Comparison of ENCODE assay signal across 8 cellular contexts in genomic region chr19:33778089-33778791, GRCh38. TPM values are rescaled to one million over a fixed set of nuclear protein-coding genes. Genes with fewer than 3 reads are reported as not detected.
DNase-seq lines count a peak whose midpoint lies in the region; ATAC-seq and TF ChIP-seq lines count a peak whose summit lies in the region.

No MANE protein-coding gene starts in this region.

- no peaks in the 10 kb centered on the region for H3F3A ChIP-seq in PC-9 (ENCODE audit: insufficient read depth, low read depth)

- H3K4me3 Mint-ChIP-seq in CD8-positive, alpha-beta T cell, result peak overlapping the region; percentile 2
- peak overlapping the region; percentile 16 for H3K4me3 Mint-ChIP-seq in activated T-cell treated with anti-CD3 and anti-CD28 coated beads, Interleukin-2, amount 50 U/mL, for 4 hours
- peak overlapping the region; percentile 73 for H3K4me3 Mint-ChIP-seq in nephron progenitor cell

- H3K4me3 ChIP-seq in CD8-positive, alpha-beta T cell (ENCODE audit: low read depth, low read length), result no peak overlapping the region
- peak overlapping the region; percentile 34 for H3K4me3 ChIP-seq in HUES6 (ENCODE audit: low read depth, low read length)
- H3K4me3 ChIP-seq in PC-9, result no peak overlapping the region
- H3K4me3 ChIP-seq in fibroblast of lung (replicated peaks in 1 of 4; ENCODE audit: control extremely low read depth in 1 of 4, insufficient read depth in 1 of 4, low read depth in 3 of 4, low read length in 4 of 4), result no peak overlapping the region
- H3K4me3 ChIP-seq in stomach, result peak overlapping the region in 2 of 4 donors; percentile 28 to 34

- H3K27ac Mint-ChIP-seq in CD8-positive, alpha-beta T cell, result no peak overlapping the region
- no peak overlapping the region for H3K27ac Mint-ChIP-seq in nephron progenitor cell

- H3K9me3 ChIP-seq in CD8-positive, alpha-beta T cell (ENCODE audit: low read length), result no peaks in the 10 kb centered on the region
- H3K9me3 ChIP-seq in HUES6 (ENCODE audit: control insufficient read depth, insufficient read depth, low read depth, low read length), result no peaks in the 10 kb centered on the region
- H3K9me3 ChIP-seq in PC-9 (ENCODE audit: insufficient read depth, low read depth), result no peaks in the 10 kb centered on the region
- no peaks in the 10 kb centered on the region for H3K9me3 ChIP-seq in fibroblast of lung (ENCODE audit: control insufficient read depth, insufficient read depth, low read depth, low read length)
- H3K9me3 ChIP-seq in stomach, result no peaks in the 10 kb centered on the region

- TF ChIP-seq POLR2A in stomach (IDR thresholded peaks at IDR 0.05), result no peak

- H3K4me1 ChIP-seq in CD8-positive, alpha-beta T cell (ENCODE audit: insufficient read depth, low read length), result peaks cover 11% of the 10 kb centered on the region
- H3K4me1 ChIP-seq in HUES6 (ENCODE audit: control insufficient read depth, insufficient read depth, low read length) (peaks cover 4% of the 10 kb centered on the region; the same call in 1 of the 2 replicates), PC-9 (replicated peaks; ENCODE audit: insufficient read depth) (no peaks in the 10 kb centered on the region), fibroblast of lung (ENCODE audit: control insufficient read depth, extremely low read depth, insufficient read depth, low read length) (no peaks in the 10 kb centered on the region), stomach (peaks cover 6 to 25% (median 17%) of the 10 kb centered on the region in 4 donors)

- peaks cover 35% of the 10 kb centered on the region for H3K27me3 Mint-ChIP-seq in CD8-positive, alpha-beta T cell (ENCODE audit: low read depth)
- peaks cover 25% of the 10 kb centered on the region for H3K27me3 Mint-ChIP-seq in activated T-cell treated with anti-CD3 and anti-CD28 coated beads, Interleukin-2, amount 50 U/mL, for 4 hours (ENCODE audit: low read depth)
- H3K27me3 Mint-ChIP-seq in nephron progenitor cell (ENCODE audit: low read depth, poor library complexity), result peaks cover 59% of the 10 kb centered on the region

- H3K27me3 ChIP-seq in CD8-positive, alpha-beta T cell (ENCODE audit: insufficient read depth, low read length), result no peaks in the 10 kb centered on the region
- H3K27me3 ChIP-seq in HUES6 (ENCODE audit: control insufficient read depth, insufficient read depth, low read length), result peaks cover 8% of the 10 kb centered on the region; the same call in 1 of the 2 replicates
- peaks cover 54% of the 10 kb centered on the region for H3K27me3 ChIP-seq in PC-9 (ENCODE audit: insufficient read depth, low read depth)
- peaks cover 10% of the 10 kb centered on the region for H3K27me3 ChIP-seq in fibroblast of lung (ENCODE audit: control insufficient read depth, insufficient read depth, low read length)
- H3K27me3 ChIP-seq in stomach, result peaks cover 0 to 63% (median 23%) of the 10 kb centered on the region in 3 donors

- 14 to 19% (median 17%) methylated on average over 38 to 49 of the region's 49 CpGs for WGBS in stomach, 5 donors

- peak; percentile 98 for ATAC-seq in CD8-positive, alpha-beta T cell
- peak; percentile 80 for ATAC-seq in GM19468 (IDR thresholded peaks at IDR 0.05; ENCODE audit: extremely low read depth, unreplicated experiment)
- peak; percentile 91 to 95 for ATAC-seq in activated T-cell treated with anti-CD3 and anti-CD28 coated beads, Interleukin-2, amount 50 U/mL, for 4 hours

- H3K36me3 Mint-ChIP-seq in CD8-positive, alpha-beta T cell, result no peaks in the 10 kb centered on the region
- H3K36me3 Mint-ChIP-seq in activated T-cell treated with anti-CD3 and anti-CD28 coated beads, Interleukin-2, amount 50 U/mL, for 4 hours (ENCODE audit: insufficient read depth), result no peaks in the 10 kb centered on the region
- H3K36me3 Mint-ChIP-seq in nephron progenitor cell (ENCODE audit: low read depth), result no peaks in the 10 kb centered on the region

- no peak overlapping the region for H3K27ac ChIP-seq in CD8-positive, alpha-beta T cell (ENCODE audit: low read depth, low read length)
- H3K27ac ChIP-seq in HUES6 (ENCODE audit: low read depth, low read length) (no peak overlapping the region), PC-9 (no peak overlapping the region), fibroblast of lung (ENCODE audit: insufficient read depth, low read length) (no peak overlapping the region), stomach (no peak overlapping the region)

- H2AFZ ChIP-seq in PC-9, result no peak overlapping the region
- no peak overlapping the region for H2AFZ ChIP-seq in fibroblast of lung (ENCODE audit: low read length)

- TF ChIP-seq EP300 in stomach (IDR thresholded peaks at IDR 0.05), result no peak

- CTCF ChIA-PET in CD8-positive, alpha-beta T cell (lab: Charles Lee), result interaction anchor here (0.5 to 3.0 kb wide), 32 partner anchors 9 to 652 kb away, joined by 3 to 21 read pairs (median 4); partner anchors contain the start of genes KCTD15 and PEPD
- CTCF ChIA-PET in PC-9 (lab: Charles Lee), result interaction anchor here (0.6 to 1.9 kb wide), 8 partner anchors 11 to 985 kb away, joined by 3 to 14 read pairs (median 3); no protein-coding TSS in a partner anchor

- no peak overlapping the region for H3K4me2 ChIP-seq in PC-9
- peak overlapping the region; percentile 64 for H3K4me2 ChIP-seq in fibroblast of lung (ENCODE audit: extremely low read depth, insufficient read depth, low read length)

- H3K9me2 ChIP-seq in PC-9 (ENCODE audit: insufficient read depth), result no peaks in the 10 kb centered on the region

- H4K20me1 ChIP-seq in PC-9 (ENCODE audit: insufficient read depth) (no peaks in the 10 kb centered on the region), fibroblast of lung (ENCODE audit: control insufficient read depth, extremely low read depth, insufficient read depth, low read length) (no peaks in the 10 kb centered on the region)

- no peaks in the 10 kb centered on the region for H3K36me3 ChIP-seq in CD8-positive, alpha-beta T cell (ENCODE audit: insufficient read depth, low read length)
- H3K36me3 ChIP-seq in HUES6 (ENCODE audit: control insufficient read depth, insufficient read depth, low read length) (no peaks in the 10 kb centered on the region), PC-9 (ENCODE audit: low read depth) (no peaks in the 10 kb centered on the region), fibroblast of lung (ENCODE audit: control insufficient read depth, insufficient read depth, low read length) (no peaks in the 10 kb centered on the region), stomach (no peaks in the 10 kb centered on the region)

- H3K4me1 Mint-ChIP-seq in CD8-positive, alpha-beta T cell (ENCODE audit: low read depth), result peaks cover 8% of the 10 kb centered on the region
- peaks cover 6% of the 10 kb centered on the region for H3K4me1 Mint-ChIP-seq in activated T-cell treated with anti-CD3 and anti-CD28 coated beads, Interleukin-2, amount 50 U/mL, for 4 hours (ENCODE audit: low read depth)
- H3K4me1 Mint-ChIP-seq in nephron progenitor cell, result peaks cover 37% of the 10 kb centered on the region

- H3K79me2 ChIP-seq in PC-9 (ENCODE audit: low read depth) (no peaks in the 10 kb centered on the region), fibroblast of lung (ENCODE audit: control insufficient read depth, insufficient read depth, low read length) (no peaks in the 10 kb centered on the region)

- no peak overlapping the region for H3K9ac ChIP-seq in HUES6 (ENCODE audit: low read length)
- H3K9ac ChIP-seq in fibroblast of lung (ENCODE audit: insufficient read depth, low read length), result no peak overlapping the region

- TF ChIP-seq CTCF in CD8-positive, alpha-beta T cell (IDR thresholded peaks at IDR 0.05), result peak; percentile 100
- TF ChIP-seq CTCF in PC-9 (conservative IDR thresholded peaks at IDR 0.05), result peak; percentile 97
- peak; percentile 94 to 100 for TF ChIP-seq CTCF in fibroblast of lung (conservative IDR thresholded peaks at IDR 0.05 in 1 of 2, IDR thresholded peaks at IDR 0.05 in 1 of 2; ENCODE audit: low read depth in 1 of 2, low read length in 2 of 2)
- peak; percentile 100 for TF ChIP-seq CTCF in nephron progenitor cell (IDR thresholded peaks at IDR 0.05)
- peak in 6 of 7 experiments; percentile 98 to 100 (median 100) for TF ChIP-seq CTCF in stomach (IDR thresholded peaks at IDR 0.05)

- POLR2A ChIA-PET in CD8-positive, alpha-beta T cell (lab: Charles Lee), result interaction anchor here (0.6 kb wide), 1 partner anchor 934 kb away, joined by 3 read pairs; no protein-coding TSS in a partner anchor
- POLR2A ChIA-PET in PC-9 (lab: Charles Lee; ENCODE audit: unreplicated experiment), result interaction anchor here (0.6 kb wide), 2 partner anchors 42 to 48 kb away, joined by 5 to 7 read pairs; no protein-coding TSS in a partner anchor

- intact Hi-C loops in CD8-positive, alpha-beta T cell (cut with DNase I, micrococcal nuclease), result loop anchor here (1.0 to 5.0 kb wide), 6 partner anchors 219 to 723 kb away; no protein-coding TSS in a partner anchor
- intact Hi-C loops in PC-9 (cut with micrococcal nuclease; ENCODE audit: unreplicated experiment) (loop anchor here (1.0 to 2.0 kb wide), 4 partner anchors 318 to 723 kb away; no protein-coding TSS in a partner anchor), stomach (cut with DNase I; ENCODE audit: low total_unique reads) (loop anchor here (5.0 to 10.0 kb wide), 2 partner anchors 219 to 533 kb away; no protein-coding TSS in a partner anchor)

- H3K9me3 Mint-ChIP-seq in CD8-positive, alpha-beta T cell, result no peaks in the 10 kb centered on the region
- no peaks in the 10 kb centered on the region for H3K9me3 Mint-ChIP-seq in activated T-cell treated with anti-CD3 and anti-CD28 coated beads, Interleukin-2, amount 50 U/mL, for 4 hours
- peaks cover 4% of the 10 kb centered on the region for H3K9me3 Mint-ChIP-seq in nephron progenitor cell

- DNase-seq in CD8-positive, alpha-beta T cell, result peak; percentile 68 to 89 (median 82)
- peak in 1 of 2 experiments; percentile 80 for DNase-seq in PC-9
- DNase-seq in activated T-cell treated with anti-CD3 and anti-CD28 coated beads, Interleukin-2, amount 50 U/mL, for 4 hours, result peak; percentile 82
- DNase-seq in fibroblast of lung (ENCODE audit: low read depth in 2 of 2), result peak; percentile 49 to 67
- peak; percentile 95 for DNase-seq in nephron progenitor cell
- peak; percentile 88 for DNase-seq in stomach

- BruUV-seq in PC-9 (replicated peaks; lab: Mats Ljungman, UMichigan), result no TSS peak

RNA-seq across cellular contexts. Expression of gene KCTD15, which starts 18.4 kb away (rescaled TPM):
- under 1 TPM; 0.14 to 0.27 TPM for total RNA-seq in CD8-positive, alpha-beta T cell
- total RNA-seq in PC-9 (2021) (13.8 and 20.4 TPM in 2 replicates), fibroblast of lung (9.7 and 26.5 TPM in 2 replicates), stomach (100 to 1,000 TPM in 1 of 5 donors, 10 to 100 TPM in 4; 16.5 to 172 (median 32.4) TPM)
- total RNA-seq in activated T-cell treated with anti-CD3 and anti-CD28 coated beads, Interleukin-2, amount 50 U/mL, for 4 hours, result 10 to 100 TPM in 2 of 3 donors, 1 to 10 TPM in 1; 8.0 to 19.8 (median 11.8) TPM
- polyA plus RNA-seq in fibroblast of lung (3.3 and 6.3 TPM in 2 replicates), stomach (10 to 100 TPM; 14.1 to 28.8 (median 18.2) TPM)
- 3.7 and 9.4 TPM in 2 replicates for polyA plus RNA-seq in fibroblast of lung (2012)
- polyA minus RNA-seq in fibroblast of lung (ENCODE audit: low replicate concordance), result 3.8 and 6.2 TPM in 2 replicates

Comparison
In these comparisons a context has a peak if more than half of its experiments do, and no peak if none do; other contexts are left out.
1. H3K4me3 Mint-ChIP-seq: peak in every context shown above with its lines; median percentile 73 in nephron progenitor cell; 16 in activated T-cell treated with anti-CD3 and anti-CD28 coated beads, Interleukin-2, amount 50 U/mL, for 4 hours; 2 in CD8-positive, alpha-beta T cell.